8 cellular contexts compared by ENCODE assay signal in the genomic region with DNA sequence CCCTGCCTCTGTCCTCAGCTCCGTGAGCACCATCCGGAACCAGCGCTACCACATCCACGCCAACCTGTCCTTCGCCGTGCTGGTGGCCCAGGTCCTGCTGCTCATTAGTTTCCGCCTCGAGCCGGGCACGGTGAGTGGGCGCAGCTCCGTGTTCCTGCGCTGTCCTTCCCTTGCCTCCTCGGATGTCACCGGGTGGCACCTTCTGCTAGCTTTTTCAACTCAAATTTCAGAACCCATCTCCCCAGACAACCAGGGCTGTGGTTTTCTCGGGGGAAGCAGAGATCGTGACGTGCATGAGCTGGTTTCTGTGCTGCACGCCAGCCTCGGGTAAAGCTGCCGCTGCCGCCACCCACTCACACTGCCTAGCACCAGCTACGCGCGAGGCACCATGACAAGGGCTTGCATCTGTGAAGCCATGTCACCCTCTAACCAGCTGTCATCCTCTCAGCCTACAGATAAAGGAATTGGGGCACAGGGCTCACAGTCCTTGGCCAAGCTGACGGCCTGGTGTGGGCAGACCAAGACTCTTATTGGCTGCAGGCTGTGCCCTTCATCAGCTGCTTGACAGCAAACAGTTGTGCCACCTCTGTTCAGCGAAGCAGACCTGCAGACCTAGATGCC.
DNase-seq lines count a peak whose midpoint lies in the region; ATAC-seq and TF ChIP-seq lines count a peak whose summit lies in the region.

No MANE protein-coding gene starts in this region.

- H3K4me2 ChIP-seq in BLaER1 treated with 17β-estradiol and CSF1 and Interleukin-3, amounts not matched to agents 10 nM and 100 nM, result peak overlapping the region; percentile 65 to 97 (median 92)

- H3K4me3 Mint-ChIP-seq in WTC11, result no peak overlapping the region
- H3K4me3 Mint-ChIP-seq in activated naive CD8-positive, alpha-beta T cell treated with anti-CD3 and anti-CD28 coated beads for 36 hours, result peak overlapping the region; percentile 9

- peaks cover 0 to 9% (median 0%) of the 10 kb centered on the region in 11 experiments; a peak in 4 of 22 replicates for H3K36me3 ChIP-seq in BLaER1 treated with 17β-estradiol and CSF1 and Interleukin-3, amounts not matched to agents 10 nM and 100 nM
- no peaks in the 10 kb centered on the region for H3K36me3 ChIP-seq in adrenal gland (replicated peaks in 1 of 2)

- H3K27me3 Mint-ChIP-seq in WTC11 (ENCODE audit: low read depth), result no peaks in the 10 kb centered on the region; the same call in 1 of the 2 replicates
- peaks cover 6% of the 10 kb centered on the region for H3K27me3 Mint-ChIP-seq in activated naive CD8-positive, alpha-beta T cell treated with anti-CD3 and anti-CD28 coated beads for 36 hours

- H3K9ac ChIP-seq in BLaER1 treated with 17β-estradiol and CSF1 and Interleukin-3, amounts not matched to agents 10 nM and 100 nM, result peak overlapping the region in 3 of 11 experiments; percentile 8 to 39 (median 16); a peak in 4 of 22 replicates

- TF ChIP-seq POLR2A in adrenal gland (IDR thresholded peaks at IDR 0.05), result no peak

- intact Hi-C loops in adrenal gland (cut with DNase I), result no loop called here

- 74 to 82% (median 79%) methylated on average over 24 to 27 of the region's 27 CpGs for WGBS in adrenal gland, 4 donors

- no peaks in the 10 kb centered on the region for H3K4me1 Mint-ChIP-seq in WTC11
- H3K4me1 Mint-ChIP-seq in activated naive CD8-positive, alpha-beta T cell treated with anti-CD3 and anti-CD28 coated beads for 36 hours, result peaks cover 12% of the 10 kb centered on the region

- no peak overlapping the region for H3K4me3 ChIP-seq in BLaER1 treated with 17β-estradiol and CSF1 and Interleukin-3, amounts not matched to agents 10 nM and 100 nM
- H3K4me3 ChIP-seq in adrenal gland, result no peak overlapping the region

- DNase-seq in WTC11 (ENCODE audit: low spot score), result peak; percentile 4
- peak; percentile 71 for DNase-seq in activated naive CD8-positive, alpha-beta T cell treated with anti-CD3 and anti-CD28 coated beads for 36 hours
- peak; percentile 62 to 71 for DNase-seq in stimulated activated CD4-positive, alpha-beta T cell treated with anti-CD3 and anti-CD28 coated beads, Interleukin-15, amount 100 ng/mL, for 48 hours (ENCODE audit: low read depth in 2 of 2)
- no peak for DNase-seq in adrenal gland
- no peak for DNase-seq in NOMO-1 treated with DMSO at 0.1 percent for 48 hours (lab: John Stamatoyannopoulos, UW; ENCODE audit: unreplicated experiment)

- CTCF ChIA-PET in WTC11 (lab: Charles Lee), result interaction anchor here (0.9 to 5.6 kb wide), 12 partner anchors 11 to 724 kb away, joined by 3 to 98 read pairs (median 9); no protein-coding TSS in a partner anchor

- no peaks in the 10 kb centered on the region for H3K36me3 Mint-ChIP-seq in WTC11
- H3K36me3 Mint-ChIP-seq in activated naive CD8-positive, alpha-beta T cell treated with anti-CD3 and anti-CD28 coated beads for 36 hours, result no peaks in the 10 kb centered on the region

- POLR2A ChIA-PET in WTC11 (lab: Charles Lee), result no interaction called here

- no peak overlapping the region for H3K27ac Mint-ChIP-seq in WTC11
- no peak overlapping the region for H3K27ac Mint-ChIP-seq in activated naive CD8-positive, alpha-beta T cell treated with anti-CD3 and anti-CD28 coated beads for 36 hours

- TF ChIP-seq CTCF in WTC11 (IDR thresholded peaks at IDR 0.05) (no peak), adrenal gland (IDR thresholded peaks at IDR 0.05) (no peak)

- peaks cover 1 to 13% (median 5%) of the 10 kb centered on the region in 11 experiments; a peak in 13 of 22 replicates for H3K9me3 ChIP-seq in BLaER1 treated with 17β-estradiol and CSF1 and Interleukin-3, amounts not matched to agents 10 nM and 100 nM (replicated peaks in 1 of 11)
- H3K9me3 ChIP-seq in adrenal gland (replicated peaks in 1 of 3), result no peaks in the 10 kb centered on the region

- H3K9me3 Mint-ChIP-seq in WTC11, result no peaks in the 10 kb centered on the region
- peaks cover 11% of the 10 kb centered on the region for H3K9me3 Mint-ChIP-seq in activated naive CD8-positive, alpha-beta T cell treated with anti-CD3 and anti-CD28 coated beads for 36 hours

- ATAC-seq in WTC11 (no peak), GM21515 (IDR thresholded peaks at IDR 0.05; ENCODE audit: unreplicated experiment) (no peak), HG02678 (IDR thresholded peaks at IDR 0.05; ENCODE audit: unreplicated experiment) (no peak)

- H4K20me1 ChIP-seq in BLaER1 treated with 17β-estradiol and CSF1 and Interleukin-3, amounts not matched to agents 10 nM and 100 nM, result peaks cover 0 to 37% (median 8%) of the 10 kb centered on the region in 11 experiments; a peak in 11 of 22 replicates

- H3K27ac ChIP-seq in BLaER1 treated with 17β-estradiol and CSF1 and Interleukin-3, amounts not matched to agents 10 nM and 100 nM, result peak overlapping the region in 2 of 11 experiments; percentile 13 to 28; a peak in 2 of 22 replicates
- H3K27ac ChIP-seq in adrenal gland, result no peak overlapping the region

- peaks cover 0 to 44% (median 0%) of the 10 kb centered on the region in 11 experiments; a peak in 6 of 22 replicates for H3K27me3 ChIP-seq in BLaER1 treated with 17β-estradiol and CSF1 and Interleukin-3, amounts not matched to agents 10 nM and 100 nM
- no peaks in the 10 kb centered on the region for H3K27me3 ChIP-seq in adrenal gland

- H3K4me1 ChIP-seq in BLaER1 treated with 17β-estradiol and CSF1 and Interleukin-3, amounts not matched to agents 10 nM and 100 nM, result peaks cover 54 to 64% (median 60%) of the 10 kb centered on the region in 10 experiments
- H3K4me1 ChIP-seq in adrenal gland (replicated peaks in 1 of 2), result peaks cover 0 to 3% of the 10 kb centered on the region in 2 donors

TF ChIP-seq in WTC11, 78 proteins besides CTCF, POLR2A, EP300 and RAD21 (continues in another document):
- no peak for TF ChIP-seq HMGA2 (CRISPR knock-in tag; IDR thresholded peaks at IDR 0.05)
- no peak for TF ChIP-seq PRRX2 (CRISPR knock-in tag; IDR thresholded peaks at IDR 0.05)
- TF ChIP-seq FOXK1 (CRISPR knock-in tag; IDR thresholded peaks at IDR 0.05), result no peak
- TF ChIP-seq, protein P1, sequence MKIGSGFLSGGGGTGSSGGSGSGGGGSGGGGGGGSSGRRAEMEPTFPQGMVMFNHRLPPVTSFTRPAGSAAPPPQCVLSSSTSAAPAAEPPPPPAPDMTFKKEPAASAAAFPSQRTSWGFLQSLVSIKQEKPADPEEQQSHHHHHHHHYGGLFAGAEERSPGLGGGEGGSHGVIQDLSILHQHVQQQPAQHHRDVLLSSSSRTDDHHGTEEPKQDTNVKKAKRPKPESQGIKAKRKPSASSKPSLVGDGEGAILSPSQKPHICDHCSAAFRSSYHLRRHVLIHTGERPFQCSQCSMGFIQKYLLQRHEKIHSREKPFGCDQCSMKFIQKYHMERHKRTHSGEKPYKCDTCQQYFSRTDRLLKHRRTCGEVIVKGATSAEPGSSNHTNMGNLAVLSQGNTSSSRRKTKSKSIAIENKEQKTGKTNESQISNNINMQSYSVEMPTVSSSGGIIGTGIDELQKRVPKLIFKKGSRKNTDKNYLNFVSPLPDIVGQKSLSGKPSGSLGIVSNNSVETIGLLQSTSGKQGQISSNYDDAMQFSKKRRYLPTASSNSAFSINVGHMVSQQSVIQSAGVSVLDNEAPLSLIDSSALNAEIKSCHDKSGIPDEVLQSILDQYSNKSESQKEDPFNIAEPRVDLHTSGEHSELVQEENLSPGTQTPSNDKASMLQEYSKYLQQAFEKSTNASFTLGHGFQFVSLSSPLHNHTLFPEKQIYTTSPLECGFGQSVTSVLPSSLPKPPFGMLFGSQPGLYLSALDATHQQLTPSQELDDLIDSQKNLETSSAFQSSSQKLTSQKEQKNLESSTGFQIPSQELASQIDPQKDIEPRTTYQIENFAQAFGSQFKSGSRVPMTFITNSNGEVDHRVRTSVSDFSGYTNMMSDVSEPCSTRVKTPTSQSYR (CRISPR knock-in tag; IDR thresholded peaks at IDR 0.05), result no peak
- no peak for TF ChIP-seq ZNF138 (CRISPR knock-in tag; conservative IDR thresholded peaks at IDR 0.05)
- TF ChIP-seq, protein P2, sequence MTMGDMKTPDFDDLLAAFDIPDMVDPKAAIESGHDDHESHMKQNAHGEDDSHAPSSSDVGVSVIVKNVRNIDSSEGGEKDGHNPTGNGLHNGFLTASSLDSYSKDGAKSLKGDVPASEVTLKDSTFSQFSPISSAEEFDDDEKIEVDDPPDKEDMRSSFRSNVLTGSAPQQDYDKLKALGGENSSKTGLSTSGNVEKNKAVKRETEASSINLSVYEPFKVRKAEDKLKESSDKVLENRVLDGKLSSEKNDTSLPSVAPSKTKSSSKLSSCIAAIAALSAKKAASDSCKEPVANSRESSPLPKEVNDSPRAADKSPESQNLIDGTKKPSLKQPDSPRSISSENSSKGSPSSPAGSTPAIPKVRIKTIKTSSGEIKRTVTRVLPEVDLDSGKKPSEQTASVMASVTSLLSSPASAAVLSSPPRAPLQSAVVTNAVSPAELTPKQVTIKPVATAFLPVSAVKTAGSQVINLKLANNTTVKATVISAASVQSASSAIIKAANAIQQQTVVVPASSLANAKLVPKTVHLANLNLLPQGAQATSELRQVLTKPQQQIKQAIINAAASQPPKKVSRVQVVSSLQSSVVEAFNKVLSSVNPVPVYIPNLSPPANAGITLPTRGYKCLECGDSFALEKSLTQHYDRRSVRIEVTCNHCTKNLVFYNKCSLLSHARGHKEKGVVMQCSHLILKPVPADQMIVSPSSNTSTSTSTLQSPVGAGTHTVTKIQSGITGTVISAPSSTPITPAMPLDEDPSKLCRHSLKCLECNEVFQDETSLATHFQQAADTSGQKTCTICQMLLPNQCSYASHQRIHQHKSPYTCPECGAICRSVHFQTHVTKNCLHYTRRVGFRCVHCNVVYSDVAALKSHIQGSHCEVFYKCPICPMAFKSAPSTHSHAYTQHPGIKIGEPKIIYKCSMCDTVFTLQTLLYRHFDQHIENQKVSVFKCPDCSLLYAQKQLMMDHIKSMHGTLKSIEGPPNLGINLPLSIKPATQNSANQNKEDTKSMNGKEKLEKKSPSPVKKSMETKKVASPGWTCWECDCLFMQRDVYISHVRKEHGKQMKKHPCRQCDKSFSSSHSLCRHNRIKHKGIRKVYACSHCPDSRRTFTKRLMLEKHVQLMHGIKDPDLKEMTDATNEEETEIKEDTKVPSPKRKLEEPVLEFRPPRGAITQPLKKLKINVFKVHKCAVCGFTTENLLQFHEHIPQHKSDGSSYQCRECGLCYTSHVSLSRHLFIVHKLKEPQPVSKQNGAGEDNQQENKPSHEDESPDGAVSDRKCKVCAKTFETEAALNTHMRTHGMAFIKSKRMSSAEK (CRISPR knock-in tag; IDR thresholded peaks at IDR 0.05; ENCODE audit: borderline replicate concordance), result no peak
- TF ChIP-seq CBFB (CRISPR knock-in tag; IDR thresholded peaks at IDR 0.05; ENCODE audit: low read depth), result no peak

Comparison
In these comparisons a context has a peak if more than half of its experiments do, and no peak if none do; other contexts are left out.
1. DNase-seq: peak in WTC11 (single experiment), activated naive CD8-positive, alpha-beta T cell treated with anti-CD3 and anti-CD28 coated beads for 36 hours (single experiment) and stimulated activated CD4-positive, alpha-beta T cell treated with anti-CD3 and anti-CD28 coated beads, Interleukin-15, amount 100 ng/mL, for 48 hours (2 of 2); none in adrenal gland (0 of 7) and NOMO-1 treated with DMSO at 0.1 percent for 48 hours (single experiment).